Comparison of ENCODE assay signal across 16 cellular contexts in the genomic region with DNA sequence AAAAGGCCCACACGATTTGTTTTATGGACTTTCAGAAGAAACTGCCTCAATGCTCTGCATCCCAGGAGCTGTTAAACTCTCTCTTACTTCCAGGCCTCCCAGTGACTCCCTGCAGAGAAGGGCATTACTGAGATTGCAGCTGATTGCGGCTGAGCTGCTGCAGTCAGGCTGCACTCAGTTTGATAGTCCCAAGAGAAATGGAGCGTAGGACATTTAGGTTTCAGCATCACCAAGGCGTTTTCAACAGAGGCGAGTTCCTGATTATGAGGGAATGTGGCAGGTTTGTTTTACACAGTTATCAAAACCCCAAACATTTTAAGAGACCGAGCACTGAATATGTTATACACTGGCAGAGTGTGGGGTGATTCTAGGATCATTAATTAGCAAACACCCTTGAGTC.
A peak's percentile ranks its signal among the peaks of the same experiment; 100 is the strongest.
DNase-seq lines count a peak whose midpoint lies in the region; ATAC-seq and TF ChIP-seq lines count a peak whose summit lies in the region.
"Had no signal": no experiment of that assay in that cellular context is flagged by ENCODE, and none has a peak within 500 bp of the region (broad histone marks: within the 10 kb centered on the region; RNA-seq: fewer than 3 reads in every experiment).

No MANE protein-coding gene starts in this region.

- H3K4me1 Mint-ChIP-seq in GM23338 = peaks cover 12% of the 10 kb centered on the region
- H3K4me1 Mint-ChIP-seq in WTC11 = peaks cover 18% of the 10 kb centered on the region
- H3K4me1 Mint-ChIP-seq in glutamatergic neuron (ENCODE audit: low read depth, unreplicated experiment) = peaks cover 7% of the 10 kb centered on the region
- H3K4me1 Mint-ChIP-seq: activated T-helper 17 cell treated with anti-CD3 and anti-CD28 coated beads, Interleukin-2, amount 50 U/mL, for 72 hours; CD4-positive, CD25-positive, alpha-beta regulatory T cell had no signal

- DNase-seq in GM23338 (ENCODE audit: low spot score) (peak; percentile 62), WTC11 (ENCODE audit: low spot score) (peak; percentile 22), glutamatergic neuron (peak; percentile 44), renal cortical epithelial cell (ENCODE audit: low read depth) (peak; percentile 87), DMS79 (lab: John Stamatoyannopoulos, UW) (no peak), dorsolateral prefrontal cortex (no peak)
- no peak for DNase-seq in activated effector memory CD4-positive, alpha-beta T cell treated with Interleukin-2 at 50 U/mL for 16 hours
- DNase-seq: activated CD4-positive, CD25-positive, alpha-beta regulatory T cell treated with anti-CD3 and anti-CD28 coated beads, Interleukin-2, amount 50 U/mL, for 72 hours; CD4-positive, CD25-positive, alpha-beta regulatory T cell; GOT3; KBM-7; SHP77; upper lobe of left lung had no signal

- H3K4me3 Mint-ChIP-seq in GM23338 (no peak overlapping the region), WTC11 (no peak overlapping the region), glutamatergic neuron (ENCODE audit: unreplicated experiment) (no peak overlapping the region)
- H3K4me3 Mint-ChIP-seq: activated T-helper 17 cell treated with anti-CD3 and anti-CD28 coated beads, Interleukin-2, amount 50 U/mL, for 72 hours; CD4-positive, CD25-positive, alpha-beta regulatory T cell had no signal

- H3K27me3 Mint-ChIP-seq in GM23338 (ENCODE audit: insufficient read depth, low read depth, poor library complexity) (no peaks in the 10 kb centered on the region), WTC11 (ENCODE audit: low read depth) (no peaks in the 10 kb centered on the region), glutamatergic neuron (ENCODE audit: unreplicated experiment) (no peaks in the 10 kb centered on the region)
- H3K27me3 Mint-ChIP-seq: activated T-helper 17 cell treated with anti-CD3 and anti-CD28 coated beads, Interleukin-2, amount 50 U/mL, for 72 hours; CD4-positive, CD25-positive, alpha-beta regulatory T cell had no signal

- H3K9me3 Mint-ChIP-seq in GM23338 (no peaks in the 10 kb centered on the region; the same call in 2 of the 3 replicates), WTC11 (peaks cover 14% of the 10 kb centered on the region), glutamatergic neuron (ENCODE audit: unreplicated experiment) (no peaks in the 10 kb centered on the region)

- H3K4me3 ChIP-seq in GM23338 (no peak overlapping the region), dorsolateral prefrontal cortex (no peak overlapping the region)
- H3K4me3 ChIP-seq: hepatocyte, upper lobe of left lung had no signal

- H3K36me3 Mint-ChIP-seq in GM23338 (ENCODE audit: low read depth) (no peaks in the 10 kb centered on the region), WTC11 (peaks cover 2% of the 10 kb centered on the region; the same call in 1 of the 2 replicates), glutamatergic neuron (ENCODE audit: unreplicated experiment) (peaks cover 7% of the 10 kb centered on the region)
- H3K36me3 Mint-ChIP-seq: CD4-positive, CD25-positive, alpha-beta regulatory T cell had no signal

- H3K27me3 ChIP-seq in GM23338 (ENCODE audit: insufficient read depth) = no peaks in the 10 kb centered on the region
- H3K27me3 ChIP-seq in dorsolateral prefrontal cortex = no peaks in the 10 kb centered on the region
- H3K27me3 ChIP-seq: upper lobe of left lung had no signal

- ATAC-seq in GM23338 (peak; percentile 90), WTC11 (peak; percentile 97), HG03175 (IDR thresholded peaks at IDR 0.05; ENCODE audit: unreplicated experiment) (no peak)
- ATAC-seq: activated T-helper 17 cell treated with anti-CD3 and anti-CD28 coated beads, Interleukin-2, amount 50 U/mL, for 72 hours had no signal

- intact Hi-C loops in dorsolateral prefrontal cortex (cut with DNase I) = no loop called here

- no peaks in the 10 kb centered on the region for H3K79me2 ChIP-seq in GM23338 (replicated peaks; ENCODE audit: insufficient read depth)
- H3K79me2 ChIP-seq: hepatocyte had no signal

- H4K20me1 ChIP-seq in GM23338 (replicated peaks; ENCODE audit: insufficient read depth) = no peaks in the 10 kb centered on the region

- H3K9me2 ChIP-seq in GM23338 (ENCODE audit: insufficient read depth) = no peaks in the 10 kb centered on the region; the same call in 1 of the 2 replicates

- no peak for TF ChIP-seq CTCF in GM23338 (conservative IDR thresholded peaks at IDR 0.05; ENCODE audit: low read depth in 2 of 2)
- TF ChIP-seq CTCF in WTC11 (IDR thresholded peaks at IDR 0.05) = no peak
- TF ChIP-seq CTCF in glutamatergic neuron (IDR thresholded peaks at IDR 0.05; ENCODE audit: partially characterized antibody, unreplicated experiment) = no peak
- no peak for TF ChIP-seq CTCF in dorsolateral prefrontal cortex (IDR thresholded peaks at IDR 0.05 in 54 of 56, conservative IDR thresholded peaks at IDR 0.05 in 2 of 56; ENCODE audit: low read depth in 1 of 56, partially characterized antibody in 56 of 56)

- peak overlapping the region; percentile 86; the same call in 1 of the 2 replicates for H2AFZ ChIP-seq in GM23338
- H2AFZ ChIP-seq: hepatocyte had no signal

- POLR2A ChIA-PET in WTC11 (lab: Charles Lee) = no interaction called here

- no peaks in the 10 kb centered on the region for H3K36me3 ChIP-seq in GM23338 (ENCODE audit: insufficient read depth)
- H3K36me3 ChIP-seq: upper lobe of left lung had no signal

- peaks cover 15% of the 10 kb centered on the region for H3K4me1 ChIP-seq in GM23338 (ENCODE audit: insufficient read depth)
- H3K4me1 ChIP-seq: upper lobe of left lung had no signal

- CTCF ChIA-PET in WTC11 (lab: Charles Lee) = interaction anchor here (0.9 to 1.4 kb wide), 2 partner anchors 67 to 191 kb away, joined by 3 to 4 read pairs; no protein-coding TSS in a partner anchor

- H3K4me2 ChIP-seq in GM23338 = peak overlapping the region; percentile 58
- H3K4me2 ChIP-seq: hepatocyte had no signal

- peak overlapping the region; percentile 28; the same call in 1 of the 2 replicates for H3K27ac Mint-ChIP-seq in GM23338
- no peak overlapping the region; the same call in 1 of the 2 replicates for H3K27ac Mint-ChIP-seq in WTC11
- no peak overlapping the region for H3K27ac Mint-ChIP-seq in glutamatergic neuron (ENCODE audit: unreplicated experiment)
- H3K27ac Mint-ChIP-seq: activated T-helper 17 cell treated with anti-CD3 and anti-CD28 coated beads, Interleukin-2, amount 50 U/mL, for 72 hours; CD4-positive, CD25-positive, alpha-beta regulatory T cell had no signal

- no peaks in the 10 kb centered on the region for H3F3A ChIP-seq in GM23338 (replicated peaks; ENCODE audit: low read depth)

- H3K27ac ChIP-seq in GM23338 (ENCODE audit: low read depth) (0 out of 2 replicates have a peak overlapping the region, but pooled peaks have one; percentile 37), dorsolateral prefrontal cortex (peak overlapping the region in 1 of 59 donors; percentile 23)
- H3K27ac ChIP-seq: hepatocyte, upper lobe of left lung had no signal

TF ChIP-seq in GM23338, 12 proteins besides CTCF, POLR2A, EP300 and RAD21:
- no peak for TF ChIP-seq ZNF331 (CRISPR knock-in tag; IDR thresholded peaks at IDR 0.05; ENCODE audit: low read depth)
- no peak for TF ChIP-seq ZNF114 (CRISPR knock-in tag; IDR thresholded peaks at IDR 0.05)
- TF ChIP-seq JUNB (IDR thresholded peaks at IDR 0.05; ENCODE audit: unreplicated experiment) = no peak
- no peak for TF ChIP-seq NANOG (IDR thresholded peaks at IDR 0.05; ENCODE audit: borderline replicate concordance)
- no peak for TF ChIP-seq STAT1 (IDR thresholded peaks at IDR 0.05; ENCODE audit: unreplicated experiment)

TF ChIP-seq in WTC11, 78 proteins besides CTCF, POLR2A, EP300 and RAD21 (continues in another document):
- no peak for TF ChIP-seq GRHL2 (CRISPR knock-in tag; IDR thresholded peaks at IDR 0.05; ENCODE audit: insufficient replicate concordance, severe bottlenecking)
- TF ChIP-seq SOX15 (CRISPR knock-in tag; IDR thresholded peaks at IDR 0.05) = no peak
- no peak for TF ChIP-seq ERG (CRISPR knock-in tag; IDR thresholded peaks at IDR 0.05)
- no peak for TF ChIP-seq GTF2I (CRISPR knock-in tag; conservative IDR thresholded peaks at IDR 0.05)
- TF ChIP-seq FOXK1 (CRISPR knock-in tag; IDR thresholded peaks at IDR 0.05) = no peak
- TF ChIP-seq, protein P1, sequence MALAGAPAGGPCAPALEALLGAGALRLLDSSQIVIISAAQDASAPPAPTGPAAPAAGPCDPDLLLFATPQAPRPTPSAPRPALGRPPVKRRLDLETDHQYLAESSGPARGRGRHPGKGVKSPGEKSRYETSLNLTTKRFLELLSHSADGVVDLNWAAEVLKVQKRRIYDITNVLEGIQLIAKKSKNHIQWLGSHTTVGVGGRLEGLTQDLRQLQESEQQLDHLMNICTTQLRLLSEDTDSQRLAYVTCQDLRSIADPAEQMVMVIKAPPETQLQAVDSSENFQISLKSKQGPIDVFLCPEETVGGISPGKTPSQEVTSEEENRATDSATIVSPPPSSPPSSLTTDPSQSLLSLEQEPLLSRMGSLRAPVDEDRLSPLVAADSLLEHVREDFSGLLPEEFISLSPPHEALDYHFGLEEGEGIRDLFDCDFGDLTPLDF (CRISPR knock-in tag; IDR thresholded peaks at IDR 0.05) = no peak
- no peak for TF ChIP-seq ATF3 (CRISPR knock-in tag; conservative IDR thresholded peaks at IDR 0.05)

Comparison
In these comparisons a context has a peak if more than half of its experiments do, and no peak if none do; other contexts are left out.
1. DNase-seq: peak in GM23338 (single experiment), WTC11 (single experiment), glutamatergic neuron (single experiment) and renal cortical epithelial cell (single experiment); none in DMS79 (single experiment), activated effector memory CD4-positive, alpha-beta T cell treated with Interleukin-2 at 50 U/mL for 16 hours (single experiment) and dorsolateral prefrontal cortex (0 of 10).